8 cellular contexts compared by ENCODE assay signal in genomic region chr4:91113130-91113706, GRCh38.
DNase-seq lines count a peak whose midpoint lies in the region; ATAC-seq, FAIRE-seq and TF ChIP-seq lines count a peak whose summit lies in the region.

No MANE protein-coding gene starts in this region.

- no peak overlapping the region for H3K4me3 Mint-ChIP-seq in activated naive CD8-positive, alpha-beta T cell treated with anti-CD3 and anti-CD28 coated beads, Interleukin-2, amount 50 U/mL, for 24 hours

- H3K27ac ChIP-seq in stomach = no peak overlapping the region

- H3K36me3 ChIP-seq in stomach = no peaks in the 10 kb centered on the region

- intact Hi-C loops in stomach (cut with DNase I; ENCODE audit: low total_unique reads) = no loop called here

- DNase-seq in AG08396 (ENCODE audit: low spot score) (peak; percentile 2), GM19239 (ENCODE audit: insufficient read length, low spot score) (no peak), NCI-H774 (lab: John Stamatoyannopoulos, UW) (peak; percentile 16), foreskin fibroblast (peak in 1 of 2 donors; percentile 2), stomach (no peak), SHP77 (lab: John Stamatoyannopoulos, UW) (no peak)
- DNase-seq in activated naive CD8-positive, alpha-beta T cell treated with anti-CD3 and anti-CD28 coated beads, Interleukin-2, amount 50 U/mL, for 24 hours = no peak
- DNase-seq in stimulated activated CD4-positive, alpha-beta T cell treated with anti-CD3 and anti-CD28 coated beads, Interleukin-2, amount 100 ng/mL, for 24 hours = no peak

- no peaks in the 10 kb centered on the region for H3K27me3 Mint-ChIP-seq in activated naive CD8-positive, alpha-beta T cell treated with anti-CD3 and anti-CD28 coated beads, Interleukin-2, amount 50 U/mL, for 24 hours

- TF ChIP-seq EP300 in stomach (IDR thresholded peaks at IDR 0.05) = no peak

- peak; percentile 78 for FAIRE-seq in GM19239 (lab: Jason Lieb, UNC)

- H3K9me3 ChIP-seq in stomach = no peaks in the 10 kb centered on the region

- H3K4me3 ChIP-seq in foreskin fibroblast (ENCODE audit: low read depth in 1 of 2, low read length in 2 of 2) (no peak overlapping the region), stomach (no peak overlapping the region)

- H3K4me1 ChIP-seq in stomach = no peaks in the 10 kb centered on the region

- 35 to 53% (median 41%) methylated on average over 4 of the region's 4 CpGs for WGBS in stomach, 5 donors

- TF ChIP-seq POLR2A in stomach (IDR thresholded peaks at IDR 0.05) = no peak

- TF ChIP-seq CTCF in foreskin fibroblast (IDR thresholded peaks at IDR 0.05; ENCODE audit: low read depth, low read length) (peak; percentile 24), stomach (IDR thresholded peaks at IDR 0.05) (peak in 3 of 7 experiments; percentile 20 to 31 (median 22))

- no peaks in the 10 kb centered on the region for H3K4me1 Mint-ChIP-seq in activated naive CD8-positive, alpha-beta T cell treated with anti-CD3 and anti-CD28 coated beads, Interleukin-2, amount 50 U/mL, for 24 hours

- no peak for ATAC-seq in activated naive CD8-positive, alpha-beta T cell treated with anti-CD3 and anti-CD28 coated beads, Interleukin-2, amount 50 U/mL, for 24 hours

- H3K27me3 ChIP-seq in stomach = no peaks in the 10 kb centered on the region

- no peak overlapping the region for H3K27ac Mint-ChIP-seq in activated naive CD8-positive, alpha-beta T cell treated with anti-CD3 and anti-CD28 coated beads, Interleukin-2, amount 50 U/mL, for 24 hours

- H3K9me3 Mint-ChIP-seq in activated naive CD8-positive, alpha-beta T cell treated with anti-CD3 and anti-CD28 coated beads, Interleukin-2, amount 50 U/mL, for 24 hours = peaks cover 4% of the 10 kb centered on the region

- no peaks in the 10 kb centered on the region for H3K36me3 Mint-ChIP-seq in activated naive CD8-positive, alpha-beta T cell treated with anti-CD3 and anti-CD28 coated beads, Interleukin-2, amount 50 U/mL, for 24 hours (ENCODE audit: low read depth)

Comparison
In these comparisons a context has a peak if more than half of its experiments do, and no peak if none do; other contexts are left out.
1. DNase-seq: peak in AG08396 (single experiment) and NCI-H774 (single experiment); none in GM19239 (single experiment), activated naive CD8-positive, alpha-beta T cell treated with anti-CD3 and anti-CD28 coated beads, Interleukin-2, amount 50 U/mL, for 24 hours (single experiment), stomach (single experiment), SHP77 (0 of 2) and stimulated activated CD4-positive, alpha-beta T cell treated with anti-CD3 and anti-CD28 coated beads, Interleukin-2, amount 100 ng/mL, for 24 hours (0 of 2).